Comparison of ENCODE assay signal across 2 cellular contexts in the genomic region with DNA sequence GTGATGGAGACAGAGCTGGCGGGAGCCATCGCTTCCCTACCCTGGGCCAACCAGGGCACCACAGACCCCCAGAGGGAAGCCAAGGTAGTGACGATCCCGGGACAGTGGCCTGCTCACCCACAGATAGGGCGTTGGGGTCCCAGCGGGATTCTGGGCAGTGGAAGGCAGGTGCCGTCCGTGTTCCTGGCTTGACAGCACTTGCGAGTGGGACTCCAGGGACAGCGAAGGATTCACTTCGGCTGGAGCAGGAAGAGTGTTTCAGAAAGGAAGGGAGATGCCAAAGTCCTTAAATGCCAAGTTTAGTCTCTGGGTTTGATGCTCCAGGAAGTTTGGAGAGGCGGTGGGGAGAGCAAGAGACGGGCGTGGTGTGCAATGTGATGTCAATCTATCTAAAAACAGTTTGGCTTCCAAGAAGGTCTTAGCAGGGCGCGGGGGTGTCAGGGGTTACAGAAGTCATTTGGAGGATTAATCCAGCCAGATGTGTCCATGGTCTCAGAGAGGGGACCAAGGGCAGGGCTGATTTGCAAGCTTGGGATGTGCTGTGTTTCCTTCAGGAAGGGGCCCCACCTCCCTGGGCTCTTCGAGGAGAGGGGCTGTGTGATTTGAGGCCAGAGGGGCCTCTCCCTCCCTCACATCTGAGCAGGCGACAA.
TF ChIP-seq lines count a peak whose summit lies in the region.

No MANE protein-coding gene starts in this region.

TF ChIP-seq in IMR-90, 13 proteins besides CTCF, POLR2A, EP300 and RAD21:
- no peak for TF ChIP-seq MAFK (IDR thresholded peaks at IDR 0.05; ENCODE audit: low read depth, low read length)
- TF ChIP-seq SMC3 (IDR thresholded peaks at IDR 0.05; ENCODE audit: low read depth, low read length), result no peak
- no peak for TF ChIP-seq FOS (IDR thresholded peaks at IDR 0.05; ENCODE audit: low read depth, low read length)
- no peak for TF ChIP-seq MAZ (IDR thresholded peaks at IDR 0.05; ENCODE audit: borderline replicate concordance, low read depth, low read length)
- no peak for TF ChIP-seq RFX5 (IDR thresholded peaks at IDR 0.05; ENCODE audit: low read depth, low read length)
- no peak for TF ChIP-seq RCOR1 (IDR thresholded peaks at IDR 0.05; ENCODE audit: insufficient replicate concordance, low read length)
- TF ChIP-seq NFE2L2 (IDR thresholded peaks at IDR 0.05; ENCODE audit: low read depth, low read length), result no peak
- TF ChIP-seq CEBPB (IDR thresholded peaks at IDR 0.05; ENCODE audit: low read depth, low read length), result no peak

TF ChIP-seq in WTC11, 78 proteins besides CTCF, POLR2A, EP300 and RAD21:
- TF ChIP-seq E2F1 (CRISPR knock-in tag; IDR thresholded peaks at IDR 0.05), result no peak
- no peak for TF ChIP-seq NR3C1 (CRISPR knock-in tag; conservative IDR thresholded peaks at IDR 0.05; ENCODE audit: low read depth)
- no peak for TF ChIP-seq FOXP1 (CRISPR knock-in tag; IDR thresholded peaks at IDR 0.05; ENCODE audit: borderline replicate concordance)
- no peak for TF ChIP-seq SP1 (CRISPR knock-in tag; conservative IDR thresholded peaks at IDR 0.05)
- TF ChIP-seq, protein P1, sequence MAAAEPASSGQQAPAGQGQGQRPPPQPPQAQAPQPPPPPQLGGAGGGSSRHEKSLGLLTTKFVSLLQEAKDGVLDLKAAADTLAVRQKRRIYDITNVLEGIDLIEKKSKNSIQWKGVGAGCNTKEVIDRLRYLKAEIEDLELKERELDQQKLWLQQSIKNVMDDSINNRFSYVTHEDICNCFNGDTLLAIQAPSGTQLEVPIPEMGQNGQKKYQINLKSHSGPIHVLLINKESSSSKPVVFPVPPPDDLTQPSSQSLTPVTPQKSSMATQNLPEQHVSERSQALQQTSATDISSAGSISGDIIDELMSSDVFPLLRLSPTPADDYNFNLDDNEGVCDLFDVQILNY (CRISPR knock-in tag; IDR thresholded peaks at IDR 0.05), result no peak
- no peak for TF ChIP-seq KAT7 (CRISPR knock-in tag; IDR thresholded peaks at IDR 0.05; ENCODE audit: borderline replicate concordance)
- TF ChIP-seq, protein P2, sequence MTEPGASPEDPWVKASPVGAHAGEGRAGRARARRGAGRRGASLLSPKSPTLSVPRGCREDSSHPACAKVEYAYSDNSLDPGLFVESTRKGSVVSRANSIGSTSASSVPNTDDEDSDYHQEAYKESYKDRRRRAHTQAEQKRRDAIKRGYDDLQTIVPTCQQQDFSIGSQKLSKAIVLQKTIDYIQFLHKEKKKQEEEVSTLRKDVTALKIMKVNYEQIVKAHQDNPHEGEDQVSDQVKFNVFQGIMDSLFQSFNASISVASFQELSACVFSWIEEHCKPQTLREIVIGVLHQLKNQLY (CRISPR knock-in tag; IDR thresholded peaks at IDR 0.05), result no peak
- TF ChIP-seq CBFB (CRISPR knock-in tag; IDR thresholded peaks at IDR 0.05; ENCODE audit: low read depth), result no peak
- TF ChIP-seq, protein P3, sequence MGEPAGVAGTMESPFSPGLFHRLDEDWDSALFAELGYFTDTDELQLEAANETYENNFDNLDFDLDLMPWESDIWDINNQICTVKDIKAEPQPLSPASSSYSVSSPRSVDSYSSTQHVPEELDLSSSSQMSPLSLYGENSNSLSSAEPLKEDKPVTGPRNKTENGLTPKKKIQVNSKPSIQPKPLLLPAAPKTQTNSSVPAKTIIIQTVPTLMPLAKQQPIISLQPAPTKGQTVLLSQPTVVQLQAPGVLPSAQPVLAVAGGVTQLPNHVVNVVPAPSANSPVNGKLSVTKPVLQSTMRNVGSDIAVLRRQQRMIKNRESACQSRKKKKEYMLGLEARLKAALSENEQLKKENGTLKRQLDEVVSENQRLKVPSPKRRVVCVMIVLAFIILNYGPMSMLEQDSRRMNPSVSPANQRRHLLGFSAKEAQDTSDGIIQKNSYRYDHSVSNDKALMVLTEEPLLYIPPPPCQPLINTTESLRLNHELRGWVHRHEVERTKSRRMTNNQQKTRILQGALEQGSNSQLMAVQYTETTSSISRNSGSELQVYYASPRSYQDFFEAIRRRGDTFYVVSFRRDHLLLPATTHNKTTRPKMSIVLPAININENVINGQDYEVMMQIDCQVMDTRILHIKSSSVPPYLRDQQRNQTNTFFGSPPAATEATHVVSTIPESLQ (CRISPR knock-in tag; IDR thresholded peaks at IDR 0.05), result no peak
- no peak for TF ChIP-seq ATF1 (CRISPR knock-in tag; IDR thresholded peaks at IDR 0.05)
- TF ChIP-seq, protein P4, sequence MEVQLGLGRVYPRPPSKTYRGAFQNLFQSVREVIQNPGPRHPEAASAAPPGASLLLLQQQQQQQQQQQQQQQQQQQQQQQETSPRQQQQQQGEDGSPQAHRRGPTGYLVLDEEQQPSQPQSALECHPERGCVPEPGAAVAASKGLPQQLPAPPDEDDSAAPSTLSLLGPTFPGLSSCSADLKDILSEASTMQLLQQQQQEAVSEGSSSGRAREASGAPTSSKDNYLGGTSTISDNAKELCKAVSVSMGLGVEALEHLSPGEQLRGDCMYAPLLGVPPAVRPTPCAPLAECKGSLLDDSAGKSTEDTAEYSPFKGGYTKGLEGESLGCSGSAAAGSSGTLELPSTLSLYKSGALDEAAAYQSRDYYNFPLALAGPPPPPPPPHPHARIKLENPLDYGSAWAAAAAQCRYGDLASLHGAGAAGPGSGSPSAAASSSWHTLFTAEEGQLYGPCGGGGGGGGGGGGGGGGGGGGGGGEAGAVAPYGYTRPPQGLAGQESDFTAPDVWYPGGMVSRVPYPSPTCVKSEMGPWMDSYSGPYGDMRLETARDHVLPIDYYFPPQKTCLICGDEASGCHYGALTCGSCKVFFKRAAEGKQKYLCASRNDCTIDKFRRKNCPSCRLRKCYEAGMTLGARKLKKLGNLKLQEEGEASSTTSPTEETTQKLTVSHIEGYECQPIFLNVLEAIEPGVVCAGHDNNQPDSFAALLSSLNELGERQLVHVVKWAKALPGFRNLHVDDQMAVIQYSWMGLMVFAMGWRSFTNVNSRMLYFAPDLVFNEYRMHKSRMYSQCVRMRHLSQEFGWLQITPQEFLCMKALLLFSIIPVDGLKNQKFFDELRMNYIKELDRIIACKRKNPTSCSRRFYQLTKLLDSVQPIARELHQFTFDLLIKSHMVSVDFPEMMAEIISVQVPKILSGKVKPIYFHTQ (CRISPR knock-in tag; IDR thresholded peaks at IDR 0.05), result no peak
- no peak for TF ChIP-seq CREB1 (CRISPR knock-in tag; IDR thresholded peaks at IDR 0.05)
- TF ChIP-seq, protein P5, sequence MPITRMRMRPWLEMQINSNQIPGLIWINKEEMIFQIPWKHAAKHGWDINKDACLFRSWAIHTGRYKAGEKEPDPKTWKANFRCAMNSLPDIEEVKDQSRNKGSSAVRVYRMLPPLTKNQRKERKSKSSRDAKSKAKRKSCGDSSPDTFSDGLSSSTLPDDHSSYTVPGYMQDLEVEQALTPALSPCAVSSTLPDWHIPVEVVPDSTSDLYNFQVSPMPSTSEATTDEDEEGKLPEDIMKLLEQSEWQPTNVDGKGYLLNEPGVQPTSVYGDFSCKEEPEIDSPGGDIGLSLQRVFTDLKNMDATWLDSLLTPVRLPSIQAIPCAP (CRISPR knock-in tag; IDR thresholded peaks at IDR 0.05), result no peak
- TF ChIP-seq JAZF1 (CRISPR knock-in tag; IDR thresholded peaks at IDR 0.05), result no peak
- TF ChIP-seq, protein P6, sequence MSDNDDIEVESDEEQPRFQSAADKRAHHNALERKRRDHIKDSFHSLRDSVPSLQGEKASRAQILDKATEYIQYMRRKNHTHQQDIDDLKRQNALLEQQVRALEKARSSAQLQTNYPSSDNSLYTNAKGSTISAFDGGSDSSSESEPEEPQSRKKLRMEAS (CRISPR knock-in tag; IDR thresholded peaks at IDR 0.05), result no peak; the same call in 1 of the 2 replicates
- TF ChIP-seq TP53 (CRISPR knock-in tag; IDR thresholded peaks at IDR 0.05), result no peak
- TF ChIP-seq, protein P7, sequence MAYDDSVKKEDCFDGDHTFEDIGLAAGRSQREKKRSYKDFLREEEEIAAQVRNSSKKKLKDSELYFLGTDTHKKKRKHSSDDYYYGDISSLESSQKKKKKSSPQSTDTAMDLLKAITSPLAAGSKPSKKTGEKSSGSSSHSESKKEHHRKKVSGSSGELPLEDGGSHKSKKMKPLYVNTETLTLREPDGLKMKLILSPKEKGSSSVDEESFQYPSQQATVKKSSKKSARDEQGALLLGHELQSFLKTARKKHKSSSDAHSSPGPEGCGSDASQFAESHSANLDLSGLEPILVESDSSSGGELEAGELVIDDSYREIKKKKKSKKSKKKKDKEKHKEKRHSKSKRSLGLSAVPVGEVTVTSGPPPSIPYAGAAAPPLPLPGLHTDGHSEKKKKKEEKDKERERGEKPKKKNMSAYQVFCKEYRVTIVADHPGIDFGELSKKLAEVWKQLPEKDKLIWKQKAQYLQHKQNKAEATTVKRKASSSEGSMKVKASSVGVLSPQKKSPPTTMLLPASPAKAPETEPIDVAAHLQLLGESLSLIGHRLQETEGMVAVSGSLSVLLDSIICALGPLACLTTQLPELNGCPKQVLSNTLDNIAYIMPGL (CRISPR knock-in tag; IDR thresholded peaks at IDR 0.05), result no peak
- no peak for TF ChIP-seq ZNF416 (CRISPR knock-in tag; IDR thresholded peaks at IDR 0.05)
- TF ChIP-seq, protein P8, sequence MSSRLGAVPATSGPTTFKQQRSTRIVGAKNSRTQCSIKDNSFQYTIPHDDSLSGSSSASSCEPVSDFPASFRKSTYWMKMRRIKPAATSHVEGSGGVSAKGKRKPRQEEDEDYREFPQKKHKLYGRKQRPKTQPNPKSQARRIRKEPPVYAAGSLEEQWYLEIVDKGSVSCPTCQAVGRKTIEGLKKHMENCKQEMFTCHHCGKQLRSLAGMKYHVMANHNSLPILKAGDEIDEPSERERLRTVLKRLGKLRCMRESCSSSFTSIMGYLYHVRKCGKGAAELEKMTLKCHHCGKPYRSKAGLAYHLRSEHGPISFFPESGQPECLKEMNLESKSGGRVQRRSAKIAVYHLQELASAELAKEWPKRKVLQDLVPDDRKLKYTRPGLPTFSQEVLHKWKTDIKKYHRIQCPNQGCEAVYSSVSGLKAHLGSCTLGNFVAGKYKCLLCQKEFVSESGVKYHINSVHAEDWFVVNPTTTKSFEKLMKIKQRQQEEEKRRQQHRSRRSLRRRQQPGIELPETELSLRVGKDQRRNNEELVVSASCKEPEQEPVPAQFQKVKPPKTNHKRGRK (CRISPR knock-in tag; IDR thresholded peaks at IDR 0.05; ENCODE audit: borderline replicate concordance), result no peak
